Comparison of ENCODE assay signal across 8 cellular contexts in the genomic region with DNA sequence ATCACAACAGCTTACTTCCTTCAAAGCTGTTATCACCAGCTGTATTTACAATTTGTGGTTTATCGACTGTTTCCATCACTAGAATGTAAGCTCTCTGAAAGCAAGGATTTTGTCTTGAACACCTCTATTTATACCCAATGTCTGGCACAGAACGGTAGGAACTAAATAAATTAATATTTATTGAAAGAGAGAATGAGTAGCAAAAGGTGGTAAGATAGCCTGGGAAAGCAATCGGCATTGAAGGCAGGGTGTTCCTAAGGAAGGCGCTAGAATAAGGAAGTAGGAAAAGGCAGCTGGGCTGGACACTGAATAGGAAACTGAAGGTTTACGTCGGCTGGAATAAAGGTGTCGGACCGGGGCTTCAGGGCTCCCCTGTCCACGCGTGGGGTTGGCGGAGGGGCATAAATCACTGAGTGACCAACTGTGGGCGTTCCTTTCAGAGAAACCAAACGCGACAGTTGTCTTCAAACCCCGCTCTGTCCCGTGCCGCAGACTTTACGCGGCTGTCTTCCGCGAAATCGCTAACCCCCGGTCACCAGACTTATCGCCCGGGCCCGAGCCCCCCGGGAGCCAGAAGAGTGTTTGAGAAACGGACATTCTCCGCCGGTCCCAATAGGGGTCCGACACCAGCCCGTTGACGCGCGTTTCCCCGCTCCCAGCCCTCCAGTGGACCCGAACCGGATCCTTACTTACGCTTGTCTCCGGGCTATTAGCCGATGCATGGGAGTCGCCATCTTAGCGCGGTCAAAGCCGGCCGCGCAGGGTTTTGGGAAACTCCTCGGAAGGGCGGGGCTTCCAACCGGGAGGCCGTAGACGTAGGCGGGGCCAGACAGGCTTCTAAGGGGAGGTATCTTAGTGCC. TPM values are rescaled to one million over a fixed set of nuclear protein-coding genes. Genes with fewer than 3 reads are reported as not detected.
A peak's percentile ranks its signal among the peaks of the same experiment; 100 is the strongest.
DNase-seq lines count a peak whose midpoint lies in the region; ATAC-seq and TF ChIP-seq lines count a peak whose summit lies in the region.

A gene (minus strand): TSS at position 746 of the 860 bp plus-strand sequence. CDS start 12 bp downstream, at position 734.

- H3K36me3 ChIP-seq in MG63: peaks cover 25% of the 10 kb centered on the region

- H3K27me3 ChIP-seq in H9 (ENCODE audit: insufficient read depth, low read length): no peaks in the 10 kb centered on the region
- H3K27me3 ChIP-seq in MG63: no peaks in the 10 kb centered on the region

- H3K36me3 Mint-ChIP-seq in H9 (ENCODE audit: insufficient read depth in 1 of 3, low read depth in 3 of 3): peaks cover 0 to 16% (median 10%) of the 10 kb centered on the region in 3 experiments; a peak in 5 of 7 replicates
- H3K36me3 Mint-ChIP-seq in nephron (ENCODE audit: low read depth): peaks cover 15% of the 10 kb centered on the region

- TF ChIP-seq CTCF in H9 (conservative IDR thresholded peaks at IDR 0.05) (no peak), fibroblast of the aortic adventitia (IDR thresholded peaks at IDR 0.05; ENCODE audit: insufficient read depth, low read length) (no peak), nephron (IDR thresholded peaks at IDR 0.05; ENCODE audit: unreplicated experiment in 3 of 3) (no peak)

- H3K9ac ChIP-seq in H9 (ENCODE audit: extremely low read depth, insufficient read length, low read length): peak within 1 kb of the TSS; percentile 95

- no peak within 1 kb of the TSS for H2BK5ac ChIP-seq in H9 (ENCODE audit: insufficient read length, low read length)

- peaks cover 7% of the 10 kb centered on the region; the same call in 1 of the 2 replicates for H3K79me2 ChIP-seq in H9 (ENCODE audit: insufficient read depth, low read length)

- H2BK120ac ChIP-seq in H9 (ENCODE audit: low read depth, low read length, poor library complexity, severe bottlenecking): no peak within 1 kb of the TSS

- no peaks in the 10 kb centered on the region for H3K23me2 ChIP-seq in H9 (ENCODE audit: insufficient read length, low read depth, low read length, poor library complexity, severe bottlenecking)

- no peaks in the 10 kb centered on the region for H3K79me1 ChIP-seq in H9 (ENCODE audit: insufficient read depth, low read depth, low read length, poor library complexity, severe bottlenecking)

- H2BK20ac ChIP-seq in H9 (ENCODE audit: low read depth, low read length, poor library complexity, severe bottlenecking): no peak within 1 kb of the TSS

- no peaks in the 10 kb centered on the region for H3K4me1 ChIP-seq in H9 (ENCODE audit: insufficient read depth, low read length)

- peaks cover 15 to 17% of the 10 kb centered on the region in 2 experiments for H3K4me1 Mint-ChIP-seq in H9
- peaks cover 11% of the 10 kb centered on the region for H3K4me1 Mint-ChIP-seq in nephron

- H3K4ac ChIP-seq in H9 (ENCODE audit: low read depth, low read length): no peak within 1 kb of the TSS

- H3K27ac Mint-ChIP-seq in H9 (peak within 1 kb of the TSS; percentile 87 to 97 (median 95)), nephron (peak within 1 kb of the TSS; percentile 97 to 99 (median 99))

- no peak within 1 kb of the TSS for H2AK5ac ChIP-seq in H9 (ENCODE audit: insufficient read length, low read length)

- H3K4me2 ChIP-seq in H9 (ENCODE audit: insufficient read depth, insufficient read length, low read length): peak within 1 kb of the TSS; percentile 71

- ATAC-seq in stimulated activated naive CD8-positive, alpha-beta T cell treated with anti-CD3 and anti-CD28 coated beads, Interleukin-15, Interleukin-2, amounts not matched to agents 100 U/mL and 50 U/mL, for 24 hours: peak; percentile 99

- H3K4me3 ChIP-seq in MG63: peak within 1 kb of the TSS; percentile 99
- H3K4me3 ChIP-seq in fibroblast of the aortic adventitia (ENCODE audit: low read depth, low read length): peak within 1 kb of the TSS; percentile 89

- H2AFZ ChIP-seq in H9 (ENCODE audit: low read length): no peak within 1 kb of the TSS

- no peak within 1 kb of the TSS for H3T11ph ChIP-seq in H9 (ENCODE audit: low read length)

- H3K9me3 Mint-ChIP-seq in H9 (no peaks in the 10 kb centered on the region), nephron (no peaks in the 10 kb centered on the region)

- DNase-seq in ELF-1 (ENCODE audit: low read depth, low spot score) (peak; percentile 96), H9 (peak; percentile 96), MG63 (peak; percentile 95), SHP77 (lab: John Stamatoyannopoulos, UW) (peak; percentile 92 to 96), fibroblast of the aortic adventitia (ENCODE audit: low read depth) (peak; percentile 89)
- peak; percentile 84 for DNase-seq in activated effector memory CD4-positive, alpha-beta T cell treated with Interleukin-2 at 50 U/mL for 16 hours
- peak; percentile 93 for DNase-seq in stimulated activated naive CD8-positive, alpha-beta T cell treated with anti-CD3 and anti-CD28 coated beads, Interleukin-15, Interleukin-2, amounts not matched to agents 100 U/mL and 50 U/mL, for 24 hours

- H3K56ac ChIP-seq in H9 (ENCODE audit: insufficient read length, low read depth, low read length): no peak within 1 kb of the TSS

- H4K91ac ChIP-seq in H9 (ENCODE audit: insufficient read length, low read depth, low read length): no peak within 1 kb of the TSS

- no peak within 1 kb of the TSS for H4K5ac ChIP-seq in H9 (ENCODE audit: insufficient read length, low read depth, low read length)

- no peak within 1 kb of the TSS for H2BK15ac ChIP-seq in H9 (ENCODE audit: low read depth, low read length)

- H4K8ac ChIP-seq in H9 (replicated peaks; ENCODE audit: insufficient read length, low read depth, low read length): no peak within 1 kb of the TSS

- H3K9me3 ChIP-seq in H9 (ENCODE audit: control insufficient read depth, low read depth, low read length) (no peaks in the 10 kb centered on the region), MG63 (no peaks in the 10 kb centered on the region)

- no peak within 1 kb of the TSS for H3K23ac ChIP-seq in H9 (ENCODE audit: insufficient read length, low read depth, low read length)

- H3K4me3 Mint-ChIP-seq in H9: peak within 1 kb of the TSS; percentile 92 to 94
- peak within 1 kb of the TSS; percentile 96 to 97 (median 96) for H3K4me3 Mint-ChIP-seq in nephron

- no peak within 1 kb of the TSS for H3K27ac ChIP-seq in H9 (ENCODE audit: insufficient read length, low read depth, low read length)

- H3K14ac ChIP-seq in H9 (ENCODE audit: insufficient read depth, low read length): peak within 1 kb of the TSS; percentile 93; the same call in 1 of the 2 replicates

- peak within 1 kb of the TSS; percentile 90 for H3K18ac ChIP-seq in H9 (ENCODE audit: insufficient read length, low read depth, low read length)

- WGBS in H9 (ENCODE audit: extremely low coverage, insufficient read length, low lambda C conversion rate): no CpG with 5 or more reads among the region's 53 CpGs

- no peaks in the 10 kb centered on the region for H4K20me1 ChIP-seq in H9 (ENCODE audit: control insufficient read depth, insufficient read depth, insufficient read length)

- H3K27me3 Mint-ChIP-seq in H9 (ENCODE audit: low read depth) (no peaks in the 10 kb centered on the region), nephron (ENCODE audit: low read depth) (no peaks in the 10 kb centered on the region)

- H2BK12ac ChIP-seq in H9 (ENCODE audit: insufficient read length, low read depth, low read length): no peak within 1 kb of the TSS

RNA-seq across cellular contexts. Expression of the gene that starts here (rescaled TPM):
- total RNA-seq in H9 (2021) (34.0 and 34.4 TPM in 2 replicates), fibroblast of the aortic adventitia (ENCODE audit: low replicate concordance) (7.8 and 14.4 TPM in 2 replicates)
- 20.5 and 32.5 TPM in 2 replicates for total RNA-seq in MG63 (2014; rRNA removed; shearing (Covaris generic); ENCODE audit: low replicate concordance)
